In genomic region chr19:48815870-48816501, GRCh38 we compare ENCODE assay signal across 9 cellular contexts. TPM values are rescaled to one million over a fixed set of nuclear protein-coding genes. Genes with fewer than 3 reads are reported as not detected.
DNase-seq lines count a peak whose midpoint lies in the region; ATAC-seq and TF ChIP-seq lines count a peak whose summit lies in the region.
"Had no signal": no experiment of that assay in that cellular context is flagged by ENCODE, and none has a peak within 500 bp of the region (broad histone marks: within the 10 kb centered on the region; RNA-seq: fewer than 3 reads in every experiment).

No MANE protein-coding gene starts in this region.

- ATAC-seq in naive B cell (ENCODE audit: low read depth in 2 of 2): peak; percentile 22 to 32
- ATAC-seq in HG03025 (IDR thresholded peaks at IDR 0.05; ENCODE audit: low FRiP score, unreplicated experiment): no peak

- no peaks in the 10 kb centered on the region for H3K27me3 ChIP-seq in brain microvascular endothelial cell (replicated peaks)

- peak; percentile 5 for TF ChIP-seq CTCF in brain microvascular endothelial cell (IDR thresholded peaks at IDR 0.05; ENCODE audit: low read depth, low read length, missing control alignments)

- H3K27ac Mint-ChIP-seq in naive B cell: peak overlapping the region in 5 of 6 donors; percentile 9 to 83 (median 44)

- H3K27ac ChIP-seq in brain microvascular endothelial cell: no peak overlapping the region
- H3K27ac ChIP-seq: 22Rv1 had no signal

- H3K4me3 Mint-ChIP-seq in naive B cell: peak overlapping the region in 1 of 8 donors; percentile 61

- no peaks in the 10 kb centered on the region for H3K36me3 ChIP-seq in brain microvascular endothelial cell (replicated peaks)

- H3K4me1 Mint-ChIP-seq in naive B cell: peaks cover 14 to 37% (median 17%) of the 10 kb centered on the region in 3 donors

- no peaks in the 10 kb centered on the region for H3K27me3 Mint-ChIP-seq in naive B cell

- H3K4me3 ChIP-seq in Jurkat, Clone E6-1 (ENCODE audit: low read length): no peak overlapping the region
- no peak overlapping the region for H3K4me3 ChIP-seq in brain microvascular endothelial cell (ENCODE audit: low read depth, low read length)

- H3K36me3 Mint-ChIP-seq in naive B cell: no peaks in the 10 kb centered on the region

- in situ Hi-C loops in brain microvascular endothelial cell (cut with HindIII; ENCODE audit: low pct_ligation_motif_present, low sequenced_read_pairs): no loop called here

- peak; percentile 60 for DNase-seq in DMS 273 (lab: John Stamatoyannopoulos, UW; ENCODE audit: unreplicated experiment)
- DNase-seq in DMS 273 treated with DMSO at 0.1 percent for 48 hours (lab: John Stamatoyannopoulos, UW): no peak
- DNase-seq in Jurkat, Clone E6-1 (ENCODE audit: low read depth, low spot score): peak; percentile 59
- DNase-seq in brain microvascular endothelial cell: no peak
- DNase-seq in naive B cell: no peak
- no peak for DNase-seq in NCI-H1694 treated with DMSO at 0.1 percent for 48 hours (lab: John Stamatoyannopoulos, UW)
- DNase-seq in superior temporal gyrus (ENCODE audit: extremely low spot score): no peak

- no peaks in the 10 kb centered on the region for H3K9me3 Mint-ChIP-seq in naive B cell

RNA-seq across cellular contexts. Expression of gene BCAT2, which starts 5.2 kb away (rescaled TPM):
- polyA plus RNA-seq in Jurkat, Clone E6-1 (2012; ENCODE audit: insufficient read depth, insufficient read length): 70.2 TPM
- 10 to 100 TPM; 16.3 to 29.5 (median 22.2) TPM for polyA plus RNA-seq in naive B cell (ENCODE audit: low read depth in 6 of 6)

RNA-seq across cellular contexts. Expression of gene HSD17B14, which starts 20.3 kb away (rescaled TPM):
- polyA plus RNA-seq in Jurkat, Clone E6-1 (2012; ENCODE audit: insufficient read depth, insufficient read length): 5.3 TPM
- polyA plus RNA-seq in naive B cell (ENCODE audit: low read depth in 6 of 6): 1 to 10 TPM in 4 of 6 donors, under 1 TPM in 1, not detected in 1; 1.00 to 3.3 (median 1.4) TPM

RNA-seq across cellular contexts. Expression of gene PLEKHA4, which starts 52.4 kb away (rescaled TPM):
- polyA plus RNA-seq in Jurkat, Clone E6-1 (2012; ENCODE audit: insufficient read depth, insufficient read length): 3.5 TPM
- polyA plus RNA-seq in naive B cell (ENCODE audit: low read depth in 6 of 6): 10 to 100 TPM in 1 of 6 donors, 1 to 10 TPM in 5; 4.4 to 15.3 (median 8.7) TPM

RNA-seq across cellular contexts. Expression of gene PPP1R15A, which starts 56.2 kb away (rescaled TPM):
- 12.3 TPM for polyA plus RNA-seq in Jurkat, Clone E6-1 (2012; ENCODE audit: insufficient read depth, insufficient read length)
- polyA plus RNA-seq in naive B cell (ENCODE audit: low read depth in 6 of 6): 100 to 1,000 TPM in 5 of 6 donors, 10 to 100 TPM in 1; 98.9 to 436 (median 172) TPM

Comparison
In these comparisons a context has a peak if more than half of its experiments do, and no peak if none do; other contexts are left out.
1. DNase-seq: peak in DMS 273 (single experiment) and Jurkat, Clone E6-1 (single experiment); none in DMS 273 treated with DMSO at 0.1 percent for 48 hours (single experiment), brain microvascular endothelial cell (single experiment), naive B cell (single experiment), NCI-H1694 treated with DMSO at 0.1 percent for 48 hours (single experiment) and superior temporal gyrus (single experiment).